14 cellular contexts compared by ENCODE assay signal in genomic region chr3:114237478-114237877, GRCh38. TPM values are rescaled to one million over a fixed set of nuclear protein-coding genes. Genes with fewer than 3 reads are reported as not detected.
"Had no signal": no experiment of that assay in that cellular context is flagged by ENCODE, and none has a peak within 500 bp of the region (broad histone marks: within the 10 kb centered on the region; RNA-seq: fewer than 3 reads in every experiment).

TSS of gene ZNF80 (minus strand) at chr3:114237578. CDS start at chr3:114237074, 504 bp downstream.

RNA-seq across cellular contexts. Expression of gene ZNF80, which starts in this region (rescaled TPM):
- total RNA-seq: adrenal gland, astrocyte, dermis microvascular lymphatic vessel endothelial cell, endothelial cell of umbilical vein, esophagus mucosa, kidney epithelial cell, left lobe of liver, lower lobe of right lung, mesenteric fat pad, pulmonary artery endothelial cell, right cardiac atrium, temporal lobe, uterus, WTC11 had no signal
- polyA plus RNA-seq: endothelial cell of umbilical vein, right cardiac atrium had no signal
